ENCODE assay signal across 12 cellular contexts in genomic region chr2:8605350-8606065, GRCh38.
A peak's percentile ranks its signal among the peaks of the same experiment; 100 is the strongest.
DNase-seq lines count a peak whose midpoint lies in the region; ATAC-seq and TF ChIP-seq lines count a peak whose summit lies in the region.
"Had no signal": no experiment of that assay in that cellular context is flagged by ENCODE, and none has a peak within 500 bp of the region (broad histone marks: within the 10 kb centered on the region; RNA-seq: fewer than 3 reads in every experiment).

No MANE protein-coding gene starts in this region.

- H2AFZ ChIP-seq in OCI-LY3 (ENCODE audit: low read depth, low read length) (peak overlapping the region; percentile 43; the same call in 1 of the 2 replicates), smooth muscle cell (ENCODE audit: low read depth) (no peak overlapping the region)

- no peak for ATAC-seq in GM21717 (IDR thresholded peaks at IDR 0.05; ENCODE audit: unreplicated experiment)

- H3K27ac ChIP-seq in OCI-LY3 (ENCODE audit: low read length): peak overlapping the region; percentile 71
- peak overlapping the region; percentile 34 for H3K27ac ChIP-seq in smooth muscle cell (ENCODE audit: low read depth)
- H3K27ac ChIP-seq: skin epidermis had no signal

- no peaks in the 10 kb centered on the region for H4K20me1 ChIP-seq in OCI-LY3 (ENCODE audit: insufficient read depth, low read length)
- H4K20me1 ChIP-seq in smooth muscle cell (ENCODE audit: low read depth): no peaks in the 10 kb centered on the region

- H3K27me3 ChIP-seq in OCI-LY3 (ENCODE audit: low read depth, low read length) (no peaks in the 10 kb centered on the region), smooth muscle cell (ENCODE audit: low read depth) (no peaks in the 10 kb centered on the region)

- H3K4me2 ChIP-seq in OCI-LY3 (ENCODE audit: low read length): peak overlapping the region; percentile 41
- H3K4me2 ChIP-seq in smooth muscle cell: peak overlapping the region; percentile 29

- H3K9me3 ChIP-seq in OCI-LY3 (ENCODE audit: insufficient read depth, low read length): no peaks in the 10 kb centered on the region
- H3K9me3 ChIP-seq in smooth muscle cell (replicated peaks; ENCODE audit: low read depth): no peaks in the 10 kb centered on the region

- 45% methylated on average over 8 of the region's 8 CpGs for WGBS in smooth muscle cell (ENCODE audit: low lambda C conversion rate)

- peak; percentile 8 for DNase-seq in NCI-H345 (lab: John Stamatoyannopoulos, UW)
- no peak for DNase-seq in NCI-H345 treated with DMSO at 0.1 percent for 48 hours (lab: John Stamatoyannopoulos, UW; ENCODE audit: unreplicated experiment)
- peak; percentile 26 to 61 for DNase-seq in cardiac fibroblast (ENCODE audit: low read depth in 2 of 2)
- DNase-seq in smooth muscle cell (lab: John Stamatoyannopoulos, UW; ENCODE audit: unreplicated experiment): no peak
- no peak for DNase-seq in stimulated activated CD4-positive, alpha-beta T cell treated with anti-CD3 and anti-CD28 coated beads, Interleukin-12 subunit alpha, Interleukin-12 subunit beta, amount 100 ng/mL, for 4 hours
- no peak for DNase-seq in activated CD4-positive, CD25-positive, alpha-beta regulatory T cell (lab: John Stamatoyannopoulos, UW)
- DNase-seq: activated CD4-positive, alpha-beta T cell treated with anti-CD3 and anti-CD28 coated beads for 1 hour; Calu3 had no signal

- H3K36me3 ChIP-seq in OCI-LY3 (replicated peaks; ENCODE audit: low read depth, low read length) (no peaks in the 10 kb centered on the region), smooth muscle cell (ENCODE audit: low read depth) (no peaks in the 10 kb centered on the region)

- H3K4me1 ChIP-seq in OCI-LY3 (ENCODE audit: low read length): peaks cover 63% of the 10 kb centered on the region
- peaks cover 10% of the 10 kb centered on the region for H3K4me1 ChIP-seq in smooth muscle cell (ENCODE audit: low read depth)

- H3K4me3 ChIP-seq in OCI-LY3 (ENCODE audit: low read length) (no peak overlapping the region), cardiac fibroblast (replicated peaks in 1 of 2; ENCODE audit: low read depth in 2 of 2, low read length in 2 of 2) (no peak overlapping the region), smooth muscle cell (no peak overlapping the region)
- H3K4me3 ChIP-seq: lung, skin epidermis had no signal

- H3K79me2 ChIP-seq in OCI-LY3 (ENCODE audit: low read length) (no peaks in the 10 kb centered on the region), smooth muscle cell (ENCODE audit: low read depth) (no peaks in the 10 kb centered on the region)

- peak overlapping the region; percentile 43; the same call in 1 of the 2 replicates for H3K9ac ChIP-seq in OCI-LY3 (ENCODE audit: low read length)
- no peak overlapping the region for H3K9ac ChIP-seq in smooth muscle cell (ENCODE audit: low read depth)

- TF ChIP-seq CTCF in OCI-LY3 (IDR thresholded peaks at IDR 0.05; ENCODE audit: low read depth, low read length) (no peak), cardiac fibroblast (IDR thresholded peaks at IDR 0.05; ENCODE audit: low read depth, low read length) (no peak), smooth muscle cell (IDR thresholded peaks at IDR 0.05; ENCODE audit: borderline replicate concordance, insufficient read depth, poor library complexity, severe bottlenecking) (no peak)

- H3F3A ChIP-seq in smooth muscle cell (ENCODE audit: low read depth): peaks cover 16% of the 10 kb centered on the region

Comparison
In these comparisons a context has a peak if more than half of its experiments do, and no peak if none do; other contexts are left out.
1. DNase-seq: peak in NCI-H345 (single experiment) and cardiac fibroblast (2 of 2); none in NCI-H345 treated with DMSO at 0.1 percent for 48 hours (single experiment), smooth muscle cell (single experiment), stimulated activated CD4-positive, alpha-beta T cell treated with anti-CD3 and anti-CD28 coated beads, Interleukin-12 subunit alpha, Interleukin-12 subunit beta, amount 100 ng/mL, for 4 hours (single experiment) and activated CD4-positive, CD25-positive, alpha-beta regulatory T cell (0 of 4).